In genomic region chr2:219229375-219230200, GRCh38 we compare ENCODE assay signal across 1 cellular context.
TF ChIP-seq lines count a peak whose summit lies in the region.

A gene with protein sequence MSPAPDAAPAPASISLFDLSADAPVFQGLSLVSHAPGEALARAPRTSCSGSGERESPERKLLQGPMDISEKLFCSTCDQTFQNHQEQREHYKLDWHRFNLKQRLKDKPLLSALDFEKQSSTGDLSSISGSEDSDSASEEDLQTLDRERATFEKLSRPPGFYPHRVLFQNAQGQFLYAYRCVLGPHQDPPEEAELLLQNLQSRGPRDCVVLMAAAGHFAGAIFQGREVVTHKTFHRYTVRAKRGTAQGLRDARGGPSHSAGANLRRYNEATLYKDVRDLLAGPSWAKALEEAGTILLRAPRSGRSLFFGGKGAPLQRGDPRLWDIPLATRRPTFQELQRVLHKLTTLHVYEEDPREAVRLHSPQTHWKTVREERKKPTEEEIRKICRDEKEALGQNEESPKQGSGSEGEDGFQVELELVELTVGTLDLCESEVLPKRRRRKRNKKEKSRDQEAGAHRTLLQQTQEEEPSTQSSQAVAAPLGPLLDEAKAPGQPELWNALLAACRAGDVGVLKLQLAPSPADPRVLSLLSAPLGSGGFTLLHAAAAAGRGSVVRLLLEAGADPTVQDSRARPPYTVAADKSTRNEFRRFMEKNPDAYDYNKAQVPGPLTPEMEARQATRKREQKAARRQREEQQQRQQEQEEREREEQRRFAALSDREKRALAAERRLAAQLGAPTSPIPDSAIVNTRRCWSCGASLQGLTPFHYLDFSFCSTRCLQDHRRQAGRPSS (plus strand): TSS chr2:219229806. CDS start chr2:219230258, 452 bp downstream.
Gene ATG9A, minus strand, starts transcription at chr2:219229636. Its CDS starts 1,612 bp downstream, at chr2:219228024.

TF ChIP-seq in K562, 482 proteins besides CTCF, POLR2A, EP300 and RAD21 (continued from another document and continues in another):
- TF ChIP-seq ETS1 (conservative IDR thresholded peaks at IDR 0.05; ENCODE audit: control insufficient read depth, low read depth, low read length), result no peak
- TF ChIP-seq, protein P1, sequence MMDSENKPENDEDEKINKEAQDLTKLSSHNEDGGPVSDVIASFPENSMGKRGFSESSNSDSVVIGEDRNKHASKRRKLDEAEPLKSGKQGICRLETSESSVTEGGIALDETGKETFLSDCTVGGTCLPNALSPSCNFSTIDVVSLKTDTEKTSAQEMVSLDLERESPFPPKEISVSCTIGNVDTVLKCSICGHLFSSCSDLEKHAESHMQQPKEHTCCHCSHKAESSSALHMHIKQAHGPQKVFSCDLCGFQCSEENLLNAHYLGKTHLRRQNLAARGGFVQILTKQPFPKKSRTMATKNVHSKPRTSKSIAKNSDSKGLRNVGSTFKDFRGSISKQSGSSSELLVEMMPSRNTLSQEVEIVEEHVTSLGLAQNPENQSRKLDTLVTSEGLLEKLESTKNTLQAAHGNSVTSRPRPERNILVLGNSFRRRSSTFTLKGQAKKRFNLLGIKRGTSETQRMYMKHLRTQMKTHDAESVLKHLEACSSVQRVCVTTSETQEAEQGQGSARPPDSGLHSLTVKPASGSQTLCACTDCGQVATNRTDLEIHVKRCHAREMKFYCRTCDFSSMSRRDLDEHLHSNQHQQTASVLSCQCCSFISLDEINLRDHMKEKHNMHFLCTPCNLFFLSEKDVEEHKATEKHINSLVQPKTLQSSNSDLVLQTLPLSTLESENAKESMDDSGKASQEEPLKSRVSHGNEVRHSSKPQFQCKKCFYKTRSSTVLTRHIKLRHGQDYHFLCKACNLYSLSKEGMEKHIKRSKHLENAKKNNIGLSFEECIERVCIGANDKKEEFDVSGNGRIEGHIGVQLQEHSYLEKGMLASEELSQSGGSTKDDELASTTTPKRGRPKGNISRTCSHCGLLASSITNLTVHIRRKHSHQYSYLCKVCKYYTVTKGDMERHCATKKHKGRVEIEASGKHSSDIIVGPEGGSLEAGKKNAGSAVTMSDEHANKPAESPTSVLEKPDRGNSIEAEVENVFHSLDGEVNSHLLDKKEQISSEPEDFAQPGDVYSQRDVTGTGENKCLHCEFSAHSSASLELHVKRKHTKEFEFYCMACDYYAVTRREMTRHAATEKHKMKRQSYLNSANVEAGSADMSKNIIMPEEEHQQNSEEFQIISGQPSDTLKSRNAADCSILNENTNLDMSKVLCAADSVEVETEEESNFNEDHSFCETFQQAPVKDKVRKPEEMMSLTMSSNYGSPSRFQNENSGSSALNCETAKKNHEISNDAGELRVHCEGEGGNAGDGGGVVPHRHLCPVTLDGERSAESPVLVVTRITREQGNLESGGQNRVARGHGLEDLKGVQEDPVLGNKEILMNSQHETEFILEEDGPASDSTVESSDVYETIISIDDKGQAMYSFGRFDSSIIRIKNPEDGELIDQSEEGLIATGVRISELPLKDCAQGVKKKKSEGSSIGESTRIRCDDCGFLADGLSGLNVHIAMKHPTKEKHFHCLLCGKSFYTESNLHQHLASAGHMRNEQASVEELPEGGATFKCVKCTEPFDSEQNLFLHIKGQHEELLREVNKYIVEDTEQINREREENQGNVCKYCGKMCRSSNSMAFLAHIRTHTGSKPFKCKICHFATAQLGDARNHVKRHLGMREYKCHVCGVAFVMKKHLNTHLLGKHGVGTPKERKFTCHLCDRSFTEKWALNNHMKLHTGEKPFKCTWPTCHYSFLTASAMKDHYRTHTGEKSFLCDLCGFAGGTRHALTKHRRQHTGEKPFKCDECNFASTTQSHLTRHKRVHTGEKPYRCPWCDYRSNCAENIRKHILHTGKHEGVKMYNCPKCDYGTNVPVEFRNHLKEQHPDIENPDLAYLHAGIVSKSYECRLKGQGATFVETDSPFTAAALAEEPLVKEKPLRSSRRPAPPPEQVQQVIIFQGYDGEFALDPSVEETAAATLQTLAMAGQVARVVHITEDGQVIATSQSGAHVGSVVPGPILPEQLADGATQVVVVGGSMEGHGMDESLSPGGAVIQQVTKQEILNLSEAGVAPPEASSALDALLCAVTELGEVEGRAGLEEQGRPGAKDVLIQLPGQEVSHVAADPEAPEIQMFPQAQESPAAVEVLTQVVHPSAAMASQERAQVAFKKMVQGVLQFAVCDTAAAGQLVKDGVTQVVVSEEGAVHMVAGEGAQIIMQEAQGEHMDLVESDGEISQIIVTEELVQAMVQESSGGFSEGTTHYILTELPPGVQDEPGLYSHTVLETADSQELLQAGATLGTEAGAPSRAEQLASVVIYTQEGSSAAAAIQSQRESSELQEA (IDR thresholded peaks at IDR 0.05; ENCODE audit: low read depth), result peak; percentile 95
- no peak for TF ChIP-seq HMG20A (CRISPR knock-in tag; conservative IDR thresholded peaks at IDR 0.05)
- TF ChIP-seq GTF2A2 (tag; IDR thresholded peaks at IDR 0.05), result no peak
- TF ChIP-seq NR2C1 (IDR thresholded peaks at IDR 0.05), result no peak
- TF ChIP-seq NR2C1 (tag; IDR thresholded peaks at IDR 0.05), result no peak
- TF ChIP-seq BMI1 (IDR thresholded peaks at IDR 0.05; ENCODE audit: low read length), result no peak
- TF ChIP-seq TBP (optimal IDR thresholded peaks at IDR 0.05; ENCODE audit: low read depth, low read length), result peak; percentile 78
- TF ChIP-seq FUS (optimal IDR thresholded peaks at IDR 0.05; ENCODE audit: low read depth, low read length), result no peak
- peak; percentile 90 for TF ChIP-seq EGR1 (conservative IDR thresholded peaks at IDR 0.05)
- TF ChIP-seq JUNB (CRISPR knock-in tag; conservative IDR thresholded peaks at IDR 0.05), result no peak
- TF ChIP-seq CCAR2 (IDR thresholded peaks at IDR 0.05; ENCODE audit: low read depth, low read length), result no peak
- peak; percentile 36 for TF ChIP-seq BRD9 (IDR thresholded peaks at IDR 0.05; ENCODE audit: low read depth, partially characterized antibody)
- peak; percentile 74 for TF ChIP-seq POU5F1 (IDR thresholded peaks at IDR 0.05; ENCODE audit: borderline replicate concordance, low read depth, low read length, partially characterized antibody)
- no peak for TF ChIP-seq NR1H2 (CRISPR knock-in tag; IDR thresholded peaks at IDR 0.05)
- no peak; the same call in 1 of the 2 replicates for TF ChIP-seq GABPA (tag; conservative IDR thresholded peaks at IDR 0.05; ENCODE audit: low read depth)
- TF ChIP-seq MTA1 (IDR thresholded peaks at IDR 0.05; ENCODE audit: borderline replicate concordance), result no peak
- peak; percentile 88 for TF ChIP-seq KLF1 (tag; IDR thresholded peaks at IDR 0.05)
- no peak for TF ChIP-seq ZNF347 (CRISPR knock-in tag; IDR thresholded peaks at IDR 0.05; ENCODE audit: low read depth)
- TF ChIP-seq EP400 (IDR thresholded peaks at IDR 0.05), result peak; percentile 73
- TF ChIP-seq TCF15 (CRISPR knock-in tag; IDR thresholded peaks at IDR 0.05), result no peak
- no peak for TF ChIP-seq ZNF717 (CRISPR knock-in tag; IDR thresholded peaks at IDR 0.05)
- no peak for TF ChIP-seq HIVEP1 (CRISPR knock-in tag; IDR thresholded peaks at IDR 0.05)
- TF ChIP-seq THRB (CRISPR knock-in tag; conservative IDR thresholded peaks at IDR 0.05), result no peak
- no peak for TF ChIP-seq CSDE1 (IDR thresholded peaks at IDR 0.05)
- TF ChIP-seq ZNF311 (CRISPR knock-in tag; IDR thresholded peaks at IDR 0.05), result no peak
- TF ChIP-seq PCBP1 (IDR thresholded peaks at IDR 0.05; ENCODE audit: low read depth, low read length, poor library complexity, severe bottlenecking), result peak; percentile 46
- TF ChIP-seq DPF2 (IDR thresholded peaks at IDR 0.05), result 0 out of 2 replicates have a peak, but pooled peaks have one; percentile 23
- TF ChIP-seq, protein P2, sequence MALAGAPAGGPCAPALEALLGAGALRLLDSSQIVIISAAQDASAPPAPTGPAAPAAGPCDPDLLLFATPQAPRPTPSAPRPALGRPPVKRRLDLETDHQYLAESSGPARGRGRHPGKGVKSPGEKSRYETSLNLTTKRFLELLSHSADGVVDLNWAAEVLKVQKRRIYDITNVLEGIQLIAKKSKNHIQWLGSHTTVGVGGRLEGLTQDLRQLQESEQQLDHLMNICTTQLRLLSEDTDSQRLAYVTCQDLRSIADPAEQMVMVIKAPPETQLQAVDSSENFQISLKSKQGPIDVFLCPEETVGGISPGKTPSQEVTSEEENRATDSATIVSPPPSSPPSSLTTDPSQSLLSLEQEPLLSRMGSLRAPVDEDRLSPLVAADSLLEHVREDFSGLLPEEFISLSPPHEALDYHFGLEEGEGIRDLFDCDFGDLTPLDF (CRISPR knock-in tag; IDR thresholded peaks at IDR 0.05), result no peak
- no peak for TF ChIP-seq DLX4 (CRISPR knock-in tag; IDR thresholded peaks at IDR 0.05)
- peak; percentile 62 for TF ChIP-seq HNRNPLL (IDR thresholded peaks at IDR 0.05; ENCODE audit: low read depth, low read length, poor library complexity, severe bottlenecking)
- no peak for TF ChIP-seq SMC3 (conservative IDR thresholded peaks at IDR 0.05; ENCODE audit: insufficient read depth, low read depth, low read length)
- TF ChIP-seq, protein P3, sequence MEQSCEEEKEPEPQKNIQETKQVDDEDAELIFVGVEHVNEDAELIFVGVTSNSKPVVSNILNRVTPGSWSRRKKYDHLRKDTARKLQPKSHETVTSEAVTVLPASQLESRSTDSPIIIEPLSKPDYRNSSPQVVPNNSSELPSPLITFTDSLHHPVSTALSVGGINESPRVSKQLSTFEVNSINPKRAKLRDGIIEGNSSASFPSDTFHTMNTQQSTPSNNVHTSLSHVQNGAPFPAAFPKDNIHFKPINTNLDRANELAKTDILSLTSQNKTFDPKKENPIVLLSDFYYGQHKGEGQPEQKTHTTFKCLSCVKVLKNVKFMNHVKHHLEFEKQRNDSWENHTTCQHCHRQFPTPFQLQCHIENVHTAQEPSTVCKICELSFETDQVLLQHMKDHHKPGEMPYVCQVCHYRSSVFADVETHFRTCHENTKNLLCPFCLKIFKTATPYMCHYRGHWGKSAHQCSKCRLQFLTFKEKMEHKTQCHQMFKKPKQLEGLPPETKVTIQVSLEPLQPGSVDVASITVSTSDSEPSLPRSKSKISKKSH (CRISPR knock-in tag; IDR thresholded peaks at IDR 0.05), result no peak
- TF ChIP-seq NFIC (IDR thresholded peaks at IDR 0.05), result 0 out of 2 replicates have a peak, but pooled peaks have one; percentile 9
- TF ChIP-seq ZC3H4 (CRISPR knock-in tag; IDR thresholded peaks at IDR 0.05; ENCODE audit: borderline replicate concordance), result no peak
- TF ChIP-seq, protein P4, sequence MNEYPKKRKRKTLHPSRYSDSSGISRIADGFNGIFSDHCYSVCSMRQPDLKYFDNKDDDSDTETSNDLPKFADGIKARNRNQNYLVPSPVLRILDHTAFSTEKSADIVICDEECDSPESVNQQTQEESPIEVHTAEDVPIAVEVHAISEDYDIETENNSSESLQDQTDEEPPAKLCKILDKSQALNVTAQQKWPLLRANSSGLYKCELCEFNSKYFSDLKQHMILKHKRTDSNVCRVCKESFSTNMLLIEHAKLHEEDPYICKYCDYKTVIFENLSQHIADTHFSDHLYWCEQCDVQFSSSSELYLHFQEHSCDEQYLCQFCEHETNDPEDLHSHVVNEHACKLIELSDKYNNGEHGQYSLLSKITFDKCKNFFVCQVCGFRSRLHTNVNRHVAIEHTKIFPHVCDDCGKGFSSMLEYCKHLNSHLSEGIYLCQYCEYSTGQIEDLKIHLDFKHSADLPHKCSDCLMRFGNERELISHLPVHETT (CRISPR knock-in tag; conservative IDR thresholded peaks at IDR 0.05 in 1 of 2, IDR thresholded peaks at IDR 0.05 in 1 of 2), result peak in 1 of 2 experiments; percentile 83; a peak in 2 of 4 replicates
- TF ChIP-seq TCF7L2 (IDR thresholded peaks at IDR 0.05; ENCODE audit: low read depth, low read length), result no peak
- TF ChIP-seq SMARCB1 (IDR thresholded peaks at IDR 0.05; ENCODE audit: insufficient read length, low read depth), result no peak
- TF ChIP-seq, protein P5, sequence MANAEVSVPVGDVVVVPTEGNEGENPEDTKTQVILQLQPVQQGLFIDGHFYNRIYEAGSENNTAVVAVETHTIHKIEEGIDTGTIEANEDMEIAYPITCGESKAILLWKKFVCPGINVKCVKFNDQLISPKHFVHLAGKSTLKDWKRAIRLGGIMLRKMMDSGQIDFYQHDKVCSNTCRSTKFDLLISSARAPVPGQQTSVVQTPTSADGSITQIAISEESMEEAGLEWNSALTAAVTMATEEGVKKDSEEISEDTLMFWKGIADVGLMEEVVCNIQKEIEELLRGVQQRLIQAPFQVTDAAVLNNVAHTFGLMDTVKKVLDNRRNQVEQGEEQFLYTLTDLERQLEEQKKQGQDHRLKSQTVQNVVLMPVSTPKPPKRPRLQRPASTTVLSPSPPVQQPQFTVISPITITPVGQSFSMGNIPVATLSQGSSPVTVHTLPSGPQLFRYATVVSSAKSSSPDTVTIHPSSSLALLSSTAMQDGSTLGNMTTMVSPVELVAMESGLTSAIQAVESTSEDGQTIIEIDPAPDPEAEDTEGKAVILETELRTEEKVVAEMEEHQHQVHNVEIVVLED (CRISPR knock-in tag; IDR thresholded peaks at IDR 0.05), result no peak
- TF ChIP-seq SMAD4 (CRISPR knock-in tag; conservative IDR thresholded peaks at IDR 0.05), result peak; percentile 93
- no peak; the same call in 1 of the 2 replicates for TF ChIP-seq USF1 (CRISPR knock-in tag; IDR thresholded peaks at IDR 0.05)
- TF ChIP-seq ZNF785 (CRISPR knock-in tag; IDR thresholded peaks at IDR 0.05), result no peak
- TF ChIP-seq POLR2AphosphoS5 (IDR thresholded peaks at IDR 0.05; ENCODE audit: control insufficient read depth, insufficient read depth, low read depth, low read length), result peak; percentile 86
